In genomic region chr16:71917900-71918299, GRCh38 we compare ENCODE assay signal across 15 cellular contexts. TPM values are rescaled to one million over a fixed set of nuclear protein-coding genes. Genes with fewer than 3 reads are reported as not detected.
DNase-seq lines count a peak whose midpoint lies in the region; ATAC-seq, FAIRE-seq and TF ChIP-seq lines count a peak whose summit lies in the region.
"Had no signal": no experiment of that assay in that cellular context is flagged by ENCODE, and none has a peak within 500 bp of the region (broad histone marks: within the 10 kb centered on the region; RNA-seq: fewer than 3 reads in every experiment).

No MANE protein-coding gene starts in this region.

- H3K9me3 Mint-ChIP-seq in endothelial cell (ENCODE audit: unreplicated experiment) = no peaks in the 10 kb centered on the region
- no peaks in the 10 kb centered on the region for H3K9me3 Mint-ChIP-seq in progenitor cell of endocrine pancreas (ENCODE audit: low read depth)
- H3K9me3 Mint-ChIP-seq: activated CD4-positive, alpha-beta T cell treated with anti-CD3 and anti-CD28 coated beads, Interleukin-2, amount 10 ng/mL, durations not matched to agents 24 days and 14 days had no signal

- no peak for FAIRE-seq in RCC 7860 (lab: Jason Lieb, UNC)
- FAIRE-seq: small intestine had no signal

- H3K27ac Mint-ChIP-seq in endothelial cell (ENCODE audit: unreplicated experiment) (peak overlapping the region; percentile 3), progenitor cell of endocrine pancreas (peak overlapping the region; percentile 30)
- H3K27ac Mint-ChIP-seq: activated CD4-positive, alpha-beta T cell treated with anti-CD3 and anti-CD28 coated beads, Interleukin-2, amount 10 ng/mL, durations not matched to agents 24 days and 14 days; neural progenitor cell had no signal

- H3K4me1 Mint-ChIP-seq in endothelial cell (ENCODE audit: unreplicated experiment) (peaks cover 42% of the 10 kb centered on the region), progenitor cell of endocrine pancreas (ENCODE audit: low read depth) (peaks cover 1% of the 10 kb centered on the region)
- H3K4me1 Mint-ChIP-seq: neural progenitor cell had no signal

- peak; percentile 76 for DNase-seq in EH (ENCODE audit: low read depth)
- DNase-seq in RCC 7860 (ENCODE audit: low spot score) = peak; percentile 10
- DNase-seq in endothelial cell (ENCODE audit: low spot score) = no peak
- no peak for DNase-seq in progenitor cell of endocrine pancreas (ENCODE audit: low spot score, unreplicated experiment)
- no peak for DNase-seq in GM19240 (ENCODE audit: insufficient read length, low spot score)
- DNase-seq in NCI-H774 (lab: John Stamatoyannopoulos, UW) = no peak
- DNase-seq: activated CD4-positive, alpha-beta T cell treated with anti-CD3 and anti-CD28 coated beads, Interleukin-2, amount 10 ng/mL, durations not matched to agents 24 days and 14 days; colonic mucosa; left colon; OCI-M1; small intestine; testis had no signal

- ATAC-seq in GM18505 (IDR thresholded peaks at IDR 0.05; ENCODE audit: unreplicated experiment) = no peak
- no peak for ATAC-seq in HG02981 (IDR thresholded peaks at IDR 0.05; ENCODE audit: unreplicated experiment)
- ATAC-seq: left colon had no signal

- H3K4me3 Mint-ChIP-seq in endothelial cell (ENCODE audit: unreplicated experiment) = peak overlapping the region; percentile 27
- no peak overlapping the region for H3K4me3 Mint-ChIP-seq in progenitor cell of endocrine pancreas (ENCODE audit: low read depth)
- H3K4me3 Mint-ChIP-seq: activated CD4-positive, alpha-beta T cell treated with anti-CD3 and anti-CD28 coated beads, Interleukin-2, amount 10 ng/mL, durations not matched to agents 24 days and 14 days; neural progenitor cell had no signal

- H3K27me3 Mint-ChIP-seq in endothelial cell (ENCODE audit: unreplicated experiment) (peaks cover 3% of the 10 kb centered on the region), progenitor cell of endocrine pancreas (no peaks in the 10 kb centered on the region)
- H3K27me3 Mint-ChIP-seq: activated CD4-positive, alpha-beta T cell treated with anti-CD3 and anti-CD28 coated beads, Interleukin-2, amount 10 ng/mL, durations not matched to agents 24 days and 14 days had no signal

- TF ChIP-seq CTCF in endothelial cell (IDR thresholded peaks at IDR 0.05; ENCODE audit: unreplicated experiment) (no peak), progenitor cell of endocrine pancreas (IDR thresholded peaks at IDR 0.05; ENCODE audit: unreplicated experiment) (no peak)

- no peak for TF ChIP-seq POLR2A in GM18505 (IDR thresholded peaks at IDR 0.05; ENCODE audit: borderline replicate concordance, extremely low read depth, insufficient read depth, insufficient read length)

- peaks cover 64% of the 10 kb centered on the region for H3K36me3 Mint-ChIP-seq in endothelial cell (ENCODE audit: low read depth, unreplicated experiment)
- H3K36me3 Mint-ChIP-seq in progenitor cell of endocrine pancreas (ENCODE audit: insufficient read depth) = peaks cover 59% of the 10 kb centered on the region

RNA-seq across cellular contexts. Expression of gene IST1, which starts 22.6 kb away (rescaled TPM):
- total RNA-seq in endothelial cell (ENCODE audit: unreplicated experiment) (247 TPM), progenitor cell of endocrine pancreas (280 and 304 TPM in 2 replicates)

RNA-seq across cellular contexts. Expression of gene ZNF821, which starts 33.9 kb away (rescaled TPM):
- 17.7 TPM for total RNA-seq in endothelial cell (ENCODE audit: unreplicated experiment)
- 32.3 and 32.6 TPM in 2 replicates for total RNA-seq in progenitor cell of endocrine pancreas

Comparison
In these comparisons a context has a peak if more than half of its experiments do, and no peak if none do; other contexts are left out.
1. DNase-seq: peak in EH (single experiment) and RCC 7860 (single experiment); none in endothelial cell (single experiment), progenitor cell of endocrine pancreas (single experiment), GM19240 (single experiment) and NCI-H774 (single experiment).